12 cellular contexts compared by ENCODE assay signal in genomic region chr4:130028552-130028951, GRCh38.
DNase-seq lines count a peak whose midpoint lies in the region; ATAC-seq, FAIRE-seq and TF ChIP-seq lines count a peak whose summit lies in the region.
"Had no signal": no experiment of that assay in that cellular context is flagged by ENCODE, and none has a peak within 500 bp of the region (broad histone marks: within the 10 kb centered on the region; RNA-seq: fewer than 3 reads in every experiment).

No MANE protein-coding gene starts in this region.

- H3K4me2 ChIP-seq in GM12878 (ENCODE audit: control insufficient read depth, insufficient read depth): no peak overlapping the region

- in situ Hi-C loops in GM12878 (cut with MboI): no loop called here

- BruUV-seq in GM12878 (replicated peaks; lab: Mats Ljungman, UMichigan): no TSS peak

- no peaks in the 10 kb centered on the region for H3K27me3 ChIP-seq in GM12878 (replicated peaks in 1 of 2; ENCODE audit: control insufficient read depth in 2 of 2, insufficient read depth in 2 of 2, low read length in 1 of 2)

- no peak overlapping the region for H3K4me3 ChIP-seq in GM12878
- H3K4me3 ChIP-seq: mucosa of descending colon had no signal

- no peak for TF ChIP-seq RAD21 in GM12878 (IDR thresholded peaks at IDR 0.05; ENCODE audit: insufficient read depth, low read depth, low read length)

- peak; percentile 84 for ATAC-seq in GM18867 (IDR thresholded peaks at IDR 0.05; ENCODE audit: unreplicated experiment)
- peak; percentile 96 for ATAC-seq in GM21786 (IDR thresholded peaks at IDR 0.05; ENCODE audit: unreplicated experiment)
- ATAC-seq in HG03520 (IDR thresholded peaks at IDR 0.05; ENCODE audit: unreplicated experiment): peak; percentile 83
- ATAC-seq in GM12878: peak; percentile 94
- ATAC-seq: mucosa of descending colon had no signal

- DNase-seq in GM12878 (ENCODE audit: low read depth, low spot score) (peak; percentile 33), NCI-H2171 treated with DMSO at 0.1 percent for 48 hours (lab: John Stamatoyannopoulos, UW) (no peak), HT-29 (ENCODE audit: low spot score) (no peak), HTR-8/SVneo (ENCODE audit: insufficient read length, low spot score) (no peak)
- DNase-seq in activated effector memory CD4-positive, alpha-beta T cell treated with Interleukin-2 at 50 U/mL for 16 hours: no peak
- DNase-seq: activated CD4-positive, alpha-beta T cell treated with anti-CD3 and anti-CD28 coated beads, Interleukin-2, amount 50 U/mL, for 48 hours; mucosa of descending colon; NCI-H524 had no signal

- RAD21 ChIA-PET in GM12878 (lab: Charles Lee; ENCODE audit: unreplicated experiment): interaction anchor here (0.8 to 2.4 kb wide), 3 partner anchors 19 to 95 kb away, joined by 4 to 16 read pairs (median 5); no protein-coding TSS in a partner anchor

- peak; percentile 43 to 55; a peak in 2 of 4 replicates for TF ChIP-seq EP300 in GM12878 (IDR thresholded peaks at IDR 0.05; ENCODE audit: borderline replicate concordance in 1 of 2, control insufficient read depth in 1 of 2, low read depth in 2 of 2, low read length in 2 of 2)

- no peak overlapping the region for H2AFZ ChIP-seq in GM12878 (ENCODE audit: control insufficient read depth, low read depth, low read length)

- H3K36me3 ChIP-seq in GM12878 (ENCODE audit: control insufficient read depth in 2 of 2, insufficient read depth in 2 of 2, low read length in 1 of 2): no peaks in the 10 kb centered on the region

- POLR2A ChIA-PET in GM12878 (lab: Charles Lee): interaction anchor here (0.5 kb wide), 1 partner anchor 59 kb away, joined by 3 read pairs; no protein-coding TSS in a partner anchor

- 2% methylated on average over 3 of the region's 3 CpGs for WGBS in GM12878 (ENCODE audit: insufficient coverage, insufficient replicate concordance, low lambda C conversion rate, missing lambda C conversion rate)

- no peak for TF ChIP-seq POLR2A in GM12878 (IDR thresholded peaks at IDR 0.05; ENCODE audit: low read depth, low read length)

- no peaks in the 10 kb centered on the region for H3K9me3 ChIP-seq in GM12878 (replicated peaks; ENCODE audit: control insufficient read depth, insufficient read depth, low read length)
- H3K9me3 ChIP-seq: mucosa of descending colon had no signal

- H3K9ac ChIP-seq in GM12878 (ENCODE audit: control insufficient read depth, insufficient read depth, low read length): no peak overlapping the region

- no peak; a peak in 1 of 6 replicates for TF ChIP-seq CTCF in GM12878 (IDR thresholded peaks at IDR 0.05 in 2 of 3, conservative IDR thresholded peaks at IDR 0.05 in 1 of 3; ENCODE audit: control insufficient read depth in 2 of 3, extremely low read depth in 1 of 3, insufficient read depth in 1 of 3, low read depth in 3 of 3, low read length in 3 of 3)

- FAIRE-seq in GM12878 (lab: Jason Lieb, UNC) (no peak), HTR-8/SVneo (lab: Jason Lieb, UNC) (no peak)
- FAIRE-seq: astrocyte had no signal

- H4K20me1 ChIP-seq in GM12878 (ENCODE audit: control insufficient read depth, insufficient read depth): no peaks in the 10 kb centered on the region

- SMC1A ChIA-PET in GM12878 (lab: Charles Lee; ENCODE audit: uncharacterized antibody, unreplicated experiment): interaction anchor here (0.5 to 1.9 kb wide), 7 partner anchors 13 to 96 kb away, joined by 3 to 8 read pairs (median 5); no protein-coding TSS in a partner anchor

- H3K4me1 ChIP-seq in GM12878 (ENCODE audit: control insufficient read depth, insufficient read depth, low read length): no peaks in the 10 kb centered on the region

- CTCF ChIA-PET in GM12878 (lab: Yijun Ruan, JAX): interaction anchor here (0.8 to 1.2 kb wide), 4 partner anchors 11 to 48 kb away, joined by 3 read pairs; no protein-coding TSS in a partner anchor

- H3K27ac ChIP-seq in GM12878 (ENCODE audit: control insufficient read depth, insufficient read depth): no peak overlapping the region

- no peaks in the 10 kb centered on the region for H3K79me2 ChIP-seq in GM12878 (ENCODE audit: control insufficient read depth, insufficient read depth, low read length)

- intact Hi-C loops in GM12878 (cut with micrococcal nuclease; ENCODE audit: unreplicated experiment): no loop called here

TF ChIP-seq in GM12878, 131 proteins besides CTCF, POLR2A, EP300 and RAD21 (continues in another document):
- TF ChIP-seq MLLT1 (IDR thresholded peaks at IDR 0.05): peak; percentile 60; the same call in 1 of the 2 replicates
- TF ChIP-seq, protein P1, sequence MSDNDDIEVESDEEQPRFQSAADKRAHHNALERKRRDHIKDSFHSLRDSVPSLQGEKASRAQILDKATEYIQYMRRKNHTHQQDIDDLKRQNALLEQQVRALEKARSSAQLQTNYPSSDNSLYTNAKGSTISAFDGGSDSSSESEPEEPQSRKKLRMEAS (IDR thresholded peaks at IDR 0.05; ENCODE audit: low read depth, low read length): no peak
- TF ChIP-seq JUNB (IDR thresholded peaks at IDR 0.05): no peak
- no peak for TF ChIP-seq WRNIP1 (IDR thresholded peaks at IDR 0.05; ENCODE audit: borderline replicate concordance, low read depth, low read length)
- TF ChIP-seq, protein P2, sequence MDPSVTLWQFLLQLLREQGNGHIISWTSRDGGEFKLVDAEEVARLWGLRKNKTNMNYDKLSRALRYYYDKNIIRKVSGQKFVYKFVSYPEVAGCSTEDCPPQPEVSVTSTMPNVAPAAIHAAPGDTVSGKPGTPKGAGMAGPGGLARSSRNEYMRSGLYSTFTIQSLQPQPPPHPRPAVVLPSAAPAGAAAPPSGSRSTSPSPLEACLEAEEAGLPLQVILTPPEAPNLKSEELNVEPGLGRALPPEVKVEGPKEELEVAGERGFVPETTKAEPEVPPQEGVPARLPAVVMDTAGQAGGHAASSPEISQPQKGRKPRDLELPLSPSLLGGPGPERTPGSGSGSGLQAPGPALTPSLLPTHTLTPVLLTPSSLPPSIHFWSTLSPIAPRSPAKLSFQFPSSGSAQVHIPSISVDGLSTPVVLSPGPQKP (IDR thresholded peaks at IDR 0.05; ENCODE audit: low read depth, low read length): no peak
- no peak for TF ChIP-seq BCL3 (IDR thresholded peaks at IDR 0.05; ENCODE audit: borderline replicate concordance, insufficient read depth, low read depth, low read length, poor library complexity, severe bottlenecking)
- TF ChIP-seq CBX5 (IDR thresholded peaks at IDR 0.05; ENCODE audit: low read depth): no peak
- TF ChIP-seq POLR2AphosphoS5 (IDR thresholded peaks at IDR 0.05; ENCODE audit: low read length): no peak
- TF ChIP-seq NRF1 (conservative IDR thresholded peaks at IDR 0.05; ENCODE audit: low read depth, low read length): no peak
- TF ChIP-seq, protein P3, sequence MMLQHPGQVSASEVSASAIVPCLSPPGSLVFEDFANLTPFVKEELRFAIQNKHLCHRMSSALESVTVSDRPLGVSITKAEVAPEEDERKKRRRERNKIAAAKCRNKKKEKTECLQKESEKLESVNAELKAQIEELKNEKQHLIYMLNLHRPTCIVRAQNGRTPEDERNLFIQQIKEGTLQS (IDR thresholded peaks at IDR 0.05; ENCODE audit: borderline replicate concordance, extremely low read depth, low read depth, low read length): no peak
- no peak for TF ChIP-seq E4F1 (IDR thresholded peaks at IDR 0.05; ENCODE audit: borderline replicate concordance, partially characterized antibody)
- no peak for TF ChIP-seq YBX1 (IDR thresholded peaks at IDR 0.05)
- TF ChIP-seq TCF12 (IDR thresholded peaks at IDR 0.05; ENCODE audit: low read depth, low read length): no peak
- TF ChIP-seq CREB1 (IDR thresholded peaks at IDR 0.05; ENCODE audit: low read depth): no peak
- peak; percentile 69; the same call in 1 of the 2 replicates for TF ChIP-seq DPF2 (IDR thresholded peaks at IDR 0.05)
- no peak for TF ChIP-seq CHD2 (IDR thresholded peaks at IDR 0.05; ENCODE audit: borderline replicate concordance, low read depth, low read length)
- no peak for TF ChIP-seq SMARCA5 (IDR thresholded peaks at IDR 0.05)
